9 cellular contexts compared by ENCODE assay signal in genomic region chrX:15204130-15204751, GRCh38.
DNase-seq lines count a peak whose midpoint lies in the region; ATAC-seq, FAIRE-seq and TF ChIP-seq lines count a peak whose summit lies in the region.
"Had no signal": no experiment of that assay in that cellular context is flagged by ENCODE, and none has a peak within 500 bp of the region (broad histone marks: within the 10 kb centered on the region; RNA-seq: fewer than 3 reads in every experiment).

No MANE protein-coding gene starts in this region.

- H3K36me3 ChIP-seq in GM12878 (ENCODE audit: control insufficient read depth in 2 of 2, insufficient read depth in 2 of 2, low read length in 1 of 2): no peaks in the 10 kb centered on the region
- no peaks in the 10 kb centered on the region for H3K36me3 ChIP-seq in GM23248 (ENCODE audit: low read depth)

- 0 out of 2 replicates have a peak, but pooled peaks cover 5% of the 10 kb centered on the region for H3K4me1 ChIP-seq in GM12878 (ENCODE audit: control insufficient read depth, insufficient read depth, low read length)
- H3K4me1 ChIP-seq in GM23248 (ENCODE audit: insufficient read depth): peaks cover 4% of the 10 kb centered on the region; the same call in 1 of the 2 replicates
- H3K4me1 ChIP-seq: parathyroid adenoma had no signal

- TF ChIP-seq POLR2A in GM12878 (IDR thresholded peaks at IDR 0.05; ENCODE audit: low read depth, low read length): no peak

- no peak overlapping the region for H2AFZ ChIP-seq in GM12878 (ENCODE audit: control insufficient read depth, low read depth, low read length)
- H2AFZ ChIP-seq in GM23248: no peak overlapping the region
- H2AFZ ChIP-seq: parathyroid adenoma had no signal

- peak; percentile 75 to 79; a peak in 3 of 4 replicates for TF ChIP-seq EP300 in GM12878 (IDR thresholded peaks at IDR 0.05; ENCODE audit: borderline replicate concordance in 1 of 2, control insufficient read depth in 1 of 2, low read depth in 2 of 2, low read length in 2 of 2)

- in situ Hi-C loops in GM12878 (cut with MboI): no loop called here
- in situ Hi-C loops in GM23248 (cut with MboI): no loop called here

- H3K4me2 ChIP-seq in GM12878 (ENCODE audit: control insufficient read depth, insufficient read depth) (no peak overlapping the region), GM23248 (ENCODE audit: unreplicated experiment) (no peak overlapping the region)

- no TSS peak for BruUV-seq in GM12878 (replicated peaks; lab: Mats Ljungman, UMichigan)

- RAD21 ChIA-PET in GM12878 (lab: Charles Lee; ENCODE audit: unreplicated experiment): interaction anchor here (1.0 to 4.7 kb wide), 5 partner anchors 29 to 62 kb away, joined by 3 to 22 read pairs (median 12); no protein-coding TSS in a partner anchor

- H3K4me3 ChIP-seq in GM12878 (no peak overlapping the region), GM23248 (no peak overlapping the region), foreskin fibroblast (ENCODE audit: low read depth in 1 of 2, low read length in 2 of 2) (no peak overlapping the region)

- H3K9me3 ChIP-seq in GM12878 (replicated peaks; ENCODE audit: control insufficient read depth, insufficient read depth, low read length): no peaks in the 10 kb centered on the region
- no peaks in the 10 kb centered on the region for H3K9me3 ChIP-seq in GM23248 (ENCODE audit: low read depth)

- DNase-seq in GM12878 (ENCODE audit: low read depth, low spot score) (peak; percentile 33), GM23248 (no peak), HK-2 (ENCODE audit: unreplicated experiment) (no peak), foreskin fibroblast (no peak), C1 segment of cervical spinal cord (lab: John Stamatoyannopoulos, UW) (no peak)

- no peak for TF ChIP-seq CTCF in GM12878 (IDR thresholded peaks at IDR 0.05 in 2 of 3, conservative IDR thresholded peaks at IDR 0.05 in 1 of 3; ENCODE audit: control insufficient read depth in 2 of 3, extremely low read depth in 1 of 3, insufficient read depth in 1 of 3, low read depth in 3 of 3, low read length in 3 of 3)
- TF ChIP-seq CTCF in foreskin fibroblast (IDR thresholded peaks at IDR 0.05; ENCODE audit: low read depth, low read length): no peak

- TF ChIP-seq RAD21 in GM12878 (IDR thresholded peaks at IDR 0.05; ENCODE audit: insufficient read depth, low read depth, low read length): no peak

- H3K79me2 ChIP-seq in GM12878 (ENCODE audit: control insufficient read depth, insufficient read depth, low read length) (no peaks in the 10 kb centered on the region), GM23248 (ENCODE audit: insufficient read depth) (no peaks in the 10 kb centered on the region)
- H3K79me2 ChIP-seq: parathyroid adenoma had no signal

- H3K27me3 ChIP-seq in GM12878 (replicated peaks in 1 of 2; ENCODE audit: control insufficient read depth in 2 of 2, insufficient read depth in 2 of 2, low read length in 1 of 2) (no peaks in the 10 kb centered on the region), GM23248 (replicated peaks; ENCODE audit: insufficient read depth) (no peaks in the 10 kb centered on the region)

- no peak overlapping the region for H3K9ac ChIP-seq in GM12878 (ENCODE audit: control insufficient read depth, insufficient read depth, low read length)
- H3K9ac ChIP-seq in GM23248: no peak overlapping the region
- H3K9ac ChIP-seq: parathyroid adenoma had no signal

- CTCF ChIA-PET in GM12878 (lab: Yijun Ruan, JAX): interaction anchor here (0.7 to 4.1 kb wide), 5 partner anchors 21 to 568 kb away, joined by 3 to 22 read pairs (median 4); no protein-coding TSS in a partner anchor

- H3K27ac ChIP-seq in GM12878 (ENCODE audit: control insufficient read depth, insufficient read depth) (peak overlapping the region; percentile 16; the same call in 1 of the 2 replicates), GM23248 (no peak overlapping the region)
- H3K27ac ChIP-seq: parathyroid adenoma had no signal

- SMC1A ChIA-PET in GM12878 (lab: Charles Lee; ENCODE audit: uncharacterized antibody, unreplicated experiment): interaction anchor here (0.8 to 5.5 kb wide), 12 partner anchors 10 to 531 kb away, joined by 3 to 33 read pairs (median 5); no protein-coding TSS in a partner anchor

- intact Hi-C loops in GM12878 (cut with micrococcal nuclease; ENCODE audit: unreplicated experiment): no loop called here

- peaks cover 5% of the 10 kb centered on the region; the same call in 1 of the 2 replicates for H3F3A ChIP-seq in GM23248 (ENCODE audit: insufficient read depth)

- ATAC-seq in GM18858 (IDR thresholded peaks at IDR 0.05; ENCODE audit: unreplicated experiment) (peak; percentile 75), GM21529 (IDR thresholded peaks at IDR 0.05; ENCODE audit: unreplicated experiment) (peak; percentile 87), HG03442 (IDR thresholded peaks at IDR 0.05; ENCODE audit: unreplicated experiment) (peak; percentile 76), GM12878 (peak; percentile 77)

- H4K20me1 ChIP-seq in GM12878 (ENCODE audit: control insufficient read depth, insufficient read depth): no peaks in the 10 kb centered on the region
- no peaks in the 10 kb centered on the region for H4K20me1 ChIP-seq in GM23248 (ENCODE audit: insufficient read depth)

- no peak for FAIRE-seq in GM12878 (lab: Jason Lieb, UNC)

- H3K9me2 ChIP-seq in GM23248 (ENCODE audit: insufficient read depth): no peaks in the 10 kb centered on the region

- 4% methylated on average over 4 of the region's 4 CpGs for WGBS in GM12878 (ENCODE audit: insufficient coverage, insufficient replicate concordance, low lambda C conversion rate, missing lambda C conversion rate)
- 48 to 63% methylated on average over 4 of the region's 4 CpGs for WGBS in GM23248 (ENCODE audit: low coverage in 1 of 2, low lambda C conversion rate in 2 of 2, missing lambda C conversion rate in 2 of 2), 2 experiments

- POLR2A ChIA-PET in GM12878 (lab: Charles Lee): interaction anchor here (1.2 kb wide), 1 partner anchor 11 kb away, joined by 3 read pairs; no protein-coding TSS in a partner anchor

TF ChIP-seq in GM12878, 131 proteins besides CTCF, POLR2A, EP300 and RAD21 (continues in another document):
- TF ChIP-seq, protein P1, sequence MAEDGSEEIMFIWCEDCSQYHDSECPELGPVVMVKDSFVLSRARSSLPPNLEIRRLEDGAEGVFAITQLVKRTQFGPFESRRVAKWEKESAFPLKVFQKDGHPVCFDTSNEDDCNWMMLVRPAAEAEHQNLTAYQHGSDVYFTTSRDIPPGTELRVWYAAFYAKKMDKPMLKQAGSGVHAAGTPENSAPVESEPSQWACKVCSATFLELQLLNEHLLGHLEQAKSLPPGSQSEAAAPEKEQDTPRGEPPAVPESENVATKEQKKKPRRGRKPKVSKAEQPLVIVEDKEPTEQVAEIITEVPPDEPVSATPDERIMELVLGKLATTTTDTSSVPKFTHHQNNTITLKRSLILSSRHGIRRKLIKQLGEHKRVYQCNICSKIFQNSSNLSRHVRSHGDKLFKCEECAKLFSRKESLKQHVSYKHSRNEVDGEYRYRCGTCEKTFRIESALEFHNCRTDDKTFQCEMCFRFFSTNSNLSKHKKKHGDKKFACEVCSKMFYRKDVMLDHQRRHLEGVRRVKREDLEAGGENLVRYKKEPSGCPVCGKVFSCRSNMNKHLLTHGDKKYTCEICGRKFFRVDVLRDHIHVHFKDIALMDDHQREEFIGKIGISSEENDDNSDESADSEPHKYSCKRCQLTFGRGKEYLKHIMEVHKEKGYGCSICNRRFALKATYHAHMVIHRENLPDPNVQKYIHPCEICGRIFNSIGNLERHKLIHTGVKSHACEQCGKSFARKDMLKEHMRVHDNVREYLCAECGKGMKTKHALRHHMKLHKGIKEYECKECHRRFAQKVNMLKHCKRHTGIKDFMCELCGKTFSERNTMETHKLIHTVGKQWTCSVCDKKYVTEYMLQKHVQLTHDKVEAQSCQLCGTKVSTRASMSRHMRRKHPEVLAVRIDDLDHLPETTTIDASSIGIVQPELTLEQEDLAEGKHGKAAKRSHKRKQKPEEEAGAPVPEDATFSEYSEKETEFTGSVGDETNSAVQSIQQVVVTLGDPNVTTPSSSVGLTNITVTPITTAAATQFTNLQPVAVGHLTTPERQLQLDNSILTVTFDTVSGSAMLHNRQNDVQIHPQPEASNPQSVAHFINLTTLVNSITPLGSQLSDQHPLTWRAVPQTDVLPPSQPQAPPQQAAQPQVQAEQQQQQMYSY (CRISPR knock-in tag; IDR thresholded peaks at IDR 0.05): no peak
- no peak for TF ChIP-seq DPF2 (IDR thresholded peaks at IDR 0.05)
- TF ChIP-seq, protein P2, sequence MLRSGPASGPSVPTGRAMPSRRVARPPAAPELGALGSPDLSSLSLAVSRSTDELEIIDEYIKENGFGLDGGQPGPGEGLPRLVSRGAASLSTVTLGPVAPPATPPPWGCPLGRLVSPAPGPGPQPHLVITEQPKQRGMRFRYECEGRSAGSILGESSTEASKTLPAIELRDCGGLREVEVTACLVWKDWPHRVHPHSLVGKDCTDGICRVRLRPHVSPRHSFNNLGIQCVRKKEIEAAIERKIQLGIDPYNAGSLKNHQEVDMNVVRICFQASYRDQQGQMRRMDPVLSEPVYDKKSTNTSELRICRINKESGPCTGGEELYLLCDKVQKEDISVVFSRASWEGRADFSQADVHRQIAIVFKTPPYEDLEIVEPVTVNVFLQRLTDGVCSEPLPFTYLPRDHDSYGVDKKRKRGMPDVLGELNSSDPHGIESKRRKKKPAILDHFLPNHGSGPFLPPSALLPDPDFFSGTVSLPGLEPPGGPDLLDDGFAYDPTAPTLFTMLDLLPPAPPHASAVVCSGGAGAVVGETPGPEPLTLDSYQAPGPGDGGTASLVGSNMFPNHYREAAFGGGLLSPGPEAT (IDR thresholded peaks at IDR 0.05; ENCODE audit: low read depth): peak; percentile 31; the same call in 1 of the 2 replicates
- no peak for TF ChIP-seq SP1 (IDR thresholded peaks at IDR 0.05; ENCODE audit: low read depth, low read length)
- TF ChIP-seq NBN (IDR thresholded peaks at IDR 0.05): no peak
- no peak for TF ChIP-seq CHD1 (IDR thresholded peaks at IDR 0.05; ENCODE audit: low read depth, low read length)
- no peak for TF ChIP-seq SREBF2 (IDR thresholded peaks at IDR 0.05; ENCODE audit: low read length)
- no peak for TF ChIP-seq ZZZ3 (IDR thresholded peaks at IDR 0.05; ENCODE audit: control insufficient read depth, insufficient read length, low read depth)
- no peak for TF ChIP-seq CBFB (IDR thresholded peaks at IDR 0.05; ENCODE audit: low read depth)
- no peak for TF ChIP-seq TARDBP (IDR thresholded peaks at IDR 0.05; ENCODE audit: borderline replicate concordance)
- TF ChIP-seq MXI1 (IDR thresholded peaks at IDR 0.05; ENCODE audit: low read depth, low read length): no peak
- TF ChIP-seq KLF5 (IDR thresholded peaks at IDR 0.05; ENCODE audit: partially characterized antibody): no peak
- TF ChIP-seq, protein P3, sequence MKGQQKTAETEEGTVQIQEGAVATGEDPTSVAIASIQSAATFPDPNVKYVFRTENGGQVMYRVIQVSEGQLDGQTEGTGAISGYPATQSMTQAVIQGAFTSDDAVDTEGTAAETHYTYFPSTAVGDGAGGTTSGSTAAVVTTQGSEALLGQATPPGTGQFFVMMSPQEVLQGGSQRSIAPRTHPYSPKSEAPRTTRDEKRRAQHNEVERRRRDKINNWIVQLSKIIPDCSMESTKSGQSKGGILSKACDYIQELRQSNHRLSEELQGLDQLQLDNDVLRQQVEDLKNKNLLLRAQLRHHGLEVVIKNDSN (IDR thresholded peaks at IDR 0.05; ENCODE audit: borderline replicate concordance, extremely low read length, insufficient read depth, low read depth, low read length): no peak
